In the genomic region with DNA sequence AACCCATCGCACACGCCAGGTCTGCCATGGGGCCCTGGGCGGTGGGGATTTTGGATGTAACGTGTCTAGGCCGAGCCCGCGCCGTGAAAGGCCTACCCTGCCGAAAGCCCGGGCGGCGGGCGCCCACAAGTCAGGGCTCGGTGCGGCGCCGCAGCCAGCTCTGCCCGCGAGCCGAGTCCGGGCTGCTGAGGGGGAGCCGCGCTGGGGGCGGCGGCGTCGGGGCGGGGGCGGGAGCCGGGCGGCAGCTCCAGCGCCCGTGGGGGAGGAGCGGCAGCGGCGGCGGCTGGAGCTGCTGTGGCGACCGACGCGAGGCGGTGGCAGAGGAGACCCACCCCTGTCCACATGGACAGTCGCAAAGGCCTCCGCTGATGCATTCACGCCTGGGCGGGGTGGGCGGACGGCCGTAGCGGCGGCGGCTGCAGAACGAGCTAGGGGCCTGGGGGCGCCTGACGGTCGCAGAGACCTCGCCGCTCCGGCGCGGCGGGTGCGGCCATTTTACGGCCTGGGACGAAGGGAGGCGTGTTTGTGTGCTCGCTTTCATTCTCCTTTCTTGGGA, we compare ENCODE assay signal across 8 cellular contexts. TPM values are rescaled to one million over a fixed set of nuclear protein-coding genes. Genes with fewer than 3 reads are reported as not detected.
DNase-seq lines count a peak whose midpoint lies in the region; ATAC-seq and TF ChIP-seq lines count a peak whose summit lies in the region.

A gene with protein sequence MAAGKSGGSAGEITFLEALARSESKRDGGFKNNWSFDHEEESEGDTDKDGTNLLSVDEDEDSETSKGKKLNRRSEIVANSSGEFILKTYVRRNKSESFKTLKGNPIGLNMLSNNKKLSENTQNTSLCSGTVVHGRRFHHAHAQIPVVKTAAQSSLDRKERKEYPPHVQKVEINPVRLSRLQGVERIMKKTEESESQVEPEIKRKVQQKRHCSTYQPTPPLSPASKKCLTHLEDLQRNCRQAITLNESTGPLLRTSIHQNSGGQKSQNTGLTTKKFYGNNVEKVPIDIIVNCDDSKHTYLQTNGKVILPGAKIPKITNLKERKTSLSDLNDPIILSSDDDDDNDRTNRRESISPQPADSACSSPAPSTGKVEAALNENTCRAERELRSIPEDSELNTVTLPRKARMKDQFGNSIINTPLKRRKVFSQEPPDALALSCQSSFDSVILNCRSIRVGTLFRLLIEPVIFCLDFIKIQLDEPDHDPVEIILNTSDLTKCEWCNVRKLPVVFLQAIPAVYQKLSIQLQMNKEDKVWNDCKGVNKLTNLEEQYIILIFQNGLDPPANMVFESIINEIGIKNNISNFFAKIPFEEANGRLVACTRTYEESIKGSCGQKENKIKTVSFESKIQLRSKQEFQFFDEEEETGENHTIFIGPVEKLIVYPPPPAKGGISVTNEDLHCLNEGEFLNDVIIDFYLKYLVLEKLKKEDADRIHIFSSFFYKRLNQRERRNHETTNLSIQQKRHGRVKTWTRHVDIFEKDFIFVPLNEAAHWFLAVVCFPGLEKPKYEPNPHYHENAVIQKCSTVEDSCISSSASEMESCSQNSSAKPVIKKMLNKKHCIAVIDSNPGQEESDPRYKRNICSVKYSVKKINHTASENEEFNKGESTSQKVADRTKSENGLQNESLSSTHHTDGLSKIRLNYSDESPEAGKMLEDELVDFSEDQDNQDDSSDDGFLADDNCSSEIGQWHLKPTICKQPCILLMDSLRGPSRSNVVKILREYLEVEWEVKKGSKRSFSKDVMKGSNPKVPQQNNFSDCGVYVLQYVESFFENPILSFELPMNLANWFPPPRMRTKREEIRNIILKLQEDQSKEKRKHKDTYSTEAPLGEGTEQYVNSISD (plus strand): TSS at position 273 of the 556 bp plus-strand sequence. CDS start 645 bp downstream, outside the sequence.

- no peaks in the 10 kb centered on the region for H3K27me3 ChIP-seq in suprapubic skin

- TF ChIP-seq EP300 in suprapubic skin (IDR thresholded peaks at IDR 0.05), result no peak

- H3K4me1 ChIP-seq in suprapubic skin, result peaks cover 37% of the 10 kb centered on the region

- TF ChIP-seq CTCF in omental fat pad (IDR thresholded peaks at IDR 0.05) (no peak), suprapubic skin (IDR thresholded peaks at IDR 0.05) (no peak)

- DNase-seq in ELR (ENCODE audit: low read depth) (peak; percentile 86), globus pallidus (ENCODE audit: low spot score) (peak; percentile 86), omental fat pad (ENCODE audit: low spot score) (no peak), suprapubic skin (ENCODE audit: low spot score in 2 of 2) (peak; percentile 85 to 88)
- peak; percentile 76 for DNase-seq in activated naive CD4-positive, alpha-beta T cell treated with anti-CD3 and anti-CD28 coated beads, Interleukin-2, amount 50 U/mL, for 16 hours

- H3K27ac ChIP-seq in KOPT-K1 (ENCODE audit: low read depth, low read length, poor library complexity, severe bottlenecking) (peak within 1 kb of the TSS; percentile 98), suprapubic skin (peak within 1 kb of the TSS; percentile 99)

- H3K9me3 ChIP-seq in KOPT-K1 (ENCODE audit: insufficient read depth, low read length, poor library complexity, severe bottlenecking) (no peaks in the 10 kb centered on the region), suprapubic skin (no peaks in the 10 kb centered on the region)

- 0% methylated on average over 14 of the region's 67 CpGs for WGBS in suprapubic skin

- peak; percentile 56 for ATAC-seq in GM21786 (IDR thresholded peaks at IDR 0.05; ENCODE audit: unreplicated experiment)
- peak; percentile 83 for ATAC-seq in SK-N-SH treated with all-trans-retinoic acid at 6 μM for 48 hours
- ATAC-seq in omental fat pad (ENCODE audit: low FRiP score), result peak; percentile 91

- TF ChIP-seq POLR2A in suprapubic skin (IDR thresholded peaks at IDR 0.05), result peak in 1 of 2 donors; percentile 85

- H3K4me3 ChIP-seq in suprapubic skin, result peak within 1 kb of the TSS; percentile 81

- no peaks in the 10 kb centered on the region; the same call in 1 of the 2 replicates for H3K36me3 ChIP-seq in KOPT-K1 (ENCODE audit: insufficient read depth, low read length)
- H3K36me3 ChIP-seq in suprapubic skin, result no peaks in the 10 kb centered on the region

TF ChIP-seq in SK-N-SH treated with all-trans-retinoic acid at 6 μM for 48 hours, 23 proteins besides CTCF, POLR2A, EP300 and RAD21:
- TF ChIP-seq BACH2 (CRISPR knock-in tag; IDR thresholded peaks at IDR 0.05; ENCODE audit: borderline replicate concordance), result no peak
- TF ChIP-seq ZNF565 (CRISPR knock-in tag; conservative IDR thresholded peaks at IDR 0.05; ENCODE audit: low read depth), result no peak
- TF ChIP-seq ZFP30 (CRISPR knock-in tag; IDR thresholded peaks at IDR 0.05), result no peak
- no peak for TF ChIP-seq ARNTL (CRISPR knock-in tag; IDR thresholded peaks at IDR 0.05; ENCODE audit: borderline replicate concordance, low read depth)
- TF ChIP-seq, protein P1, sequence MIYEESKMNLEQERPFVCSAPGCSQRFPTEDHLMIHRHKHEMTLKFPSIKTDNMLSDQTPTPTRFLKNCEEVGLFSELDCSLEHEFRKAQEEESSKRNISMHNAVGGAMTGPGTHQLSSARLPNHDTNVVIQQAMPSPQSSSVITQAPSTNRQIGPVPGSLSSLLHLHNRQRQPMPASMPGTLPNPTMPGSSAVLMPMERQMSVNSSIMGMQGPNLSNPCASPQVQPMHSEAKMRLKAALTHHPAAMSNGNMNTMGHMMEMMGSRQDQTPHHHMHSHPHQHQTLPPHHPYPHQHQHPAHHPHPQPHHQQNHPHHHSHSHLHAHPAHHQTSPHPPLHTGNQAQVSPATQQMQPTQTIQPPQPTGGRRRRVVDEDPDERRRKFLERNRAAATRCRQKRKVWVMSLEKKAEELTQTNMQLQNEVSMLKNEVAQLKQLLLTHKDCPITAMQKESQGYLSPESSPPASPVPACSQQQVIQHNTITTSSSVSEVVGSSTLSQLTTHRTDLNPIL (CRISPR knock-in tag; IDR thresholded peaks at IDR 0.05; ENCODE audit: low read depth), result no peak
- TF ChIP-seq PPARA (CRISPR knock-in tag; IDR thresholded peaks at IDR 0.05; ENCODE audit: borderline replicate concordance), result no peak
- TF ChIP-seq, protein P2, sequence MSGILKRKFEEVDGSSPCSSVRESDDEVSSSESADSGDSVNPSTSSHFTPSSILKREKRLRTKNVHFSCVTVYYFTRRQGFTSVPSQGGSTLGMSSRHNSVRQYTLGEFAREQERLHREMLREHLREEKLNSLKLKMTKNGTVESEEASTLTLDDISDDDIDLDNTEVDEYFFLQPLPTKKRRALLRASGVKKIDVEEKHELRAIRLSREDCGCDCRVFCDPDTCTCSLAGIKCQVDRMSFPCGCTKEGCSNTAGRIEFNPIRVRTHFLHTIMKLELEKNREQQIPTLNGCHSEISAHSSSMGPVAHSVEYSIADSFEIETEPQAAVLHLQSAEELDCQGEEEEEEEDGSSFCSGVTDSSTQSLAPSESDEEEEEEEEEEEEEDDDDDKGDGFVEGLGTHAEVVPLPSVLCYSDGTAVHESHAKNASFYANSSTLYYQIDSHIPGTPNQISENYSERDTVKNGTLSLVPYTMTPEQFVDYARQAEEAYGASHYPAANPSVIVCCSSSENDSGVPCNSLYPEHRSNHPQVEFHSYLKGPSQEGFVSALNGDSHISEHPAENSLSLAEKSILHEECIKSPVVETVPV (CRISPR knock-in tag; IDR thresholded peaks at IDR 0.05), result no peak
- TF ChIP-seq, protein P3, sequence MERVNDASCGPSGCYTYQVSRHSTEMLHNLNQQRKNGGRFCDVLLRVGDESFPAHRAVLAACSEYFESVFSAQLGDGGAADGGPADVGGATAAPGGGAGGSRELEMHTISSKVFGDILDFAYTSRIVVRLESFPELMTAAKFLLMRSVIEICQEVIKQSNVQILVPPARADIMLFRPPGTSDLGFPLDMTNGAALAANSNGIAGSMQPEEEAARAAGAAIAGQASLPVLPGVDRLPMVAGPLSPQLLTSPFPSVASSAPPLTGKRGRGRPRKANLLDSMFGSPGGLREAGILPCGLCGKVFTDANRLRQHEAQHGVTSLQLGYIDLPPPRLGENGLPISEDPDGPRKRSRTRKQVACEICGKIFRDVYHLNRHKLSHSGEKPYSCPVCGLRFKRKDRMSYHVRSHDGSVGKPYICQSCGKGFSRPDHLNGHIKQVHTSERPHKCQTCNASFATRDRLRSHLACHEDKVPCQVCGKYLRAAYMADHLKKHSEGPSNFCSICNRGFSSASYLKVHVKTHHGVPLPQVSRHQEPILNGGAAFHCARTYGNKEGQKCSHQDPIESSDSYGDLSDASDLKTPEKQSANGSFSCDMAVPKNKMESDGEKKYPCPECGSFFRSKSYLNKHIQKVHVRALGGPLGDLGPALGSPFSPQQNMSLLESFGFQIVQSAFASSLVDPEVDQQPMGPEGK (CRISPR knock-in tag; IDR thresholded peaks at IDR 0.05; ENCODE audit: borderline replicate concordance), result no peak
- TF ChIP-seq ZNF70 (CRISPR knock-in tag; IDR thresholded peaks at IDR 0.05), result no peak
- TF ChIP-seq, protein P4, sequence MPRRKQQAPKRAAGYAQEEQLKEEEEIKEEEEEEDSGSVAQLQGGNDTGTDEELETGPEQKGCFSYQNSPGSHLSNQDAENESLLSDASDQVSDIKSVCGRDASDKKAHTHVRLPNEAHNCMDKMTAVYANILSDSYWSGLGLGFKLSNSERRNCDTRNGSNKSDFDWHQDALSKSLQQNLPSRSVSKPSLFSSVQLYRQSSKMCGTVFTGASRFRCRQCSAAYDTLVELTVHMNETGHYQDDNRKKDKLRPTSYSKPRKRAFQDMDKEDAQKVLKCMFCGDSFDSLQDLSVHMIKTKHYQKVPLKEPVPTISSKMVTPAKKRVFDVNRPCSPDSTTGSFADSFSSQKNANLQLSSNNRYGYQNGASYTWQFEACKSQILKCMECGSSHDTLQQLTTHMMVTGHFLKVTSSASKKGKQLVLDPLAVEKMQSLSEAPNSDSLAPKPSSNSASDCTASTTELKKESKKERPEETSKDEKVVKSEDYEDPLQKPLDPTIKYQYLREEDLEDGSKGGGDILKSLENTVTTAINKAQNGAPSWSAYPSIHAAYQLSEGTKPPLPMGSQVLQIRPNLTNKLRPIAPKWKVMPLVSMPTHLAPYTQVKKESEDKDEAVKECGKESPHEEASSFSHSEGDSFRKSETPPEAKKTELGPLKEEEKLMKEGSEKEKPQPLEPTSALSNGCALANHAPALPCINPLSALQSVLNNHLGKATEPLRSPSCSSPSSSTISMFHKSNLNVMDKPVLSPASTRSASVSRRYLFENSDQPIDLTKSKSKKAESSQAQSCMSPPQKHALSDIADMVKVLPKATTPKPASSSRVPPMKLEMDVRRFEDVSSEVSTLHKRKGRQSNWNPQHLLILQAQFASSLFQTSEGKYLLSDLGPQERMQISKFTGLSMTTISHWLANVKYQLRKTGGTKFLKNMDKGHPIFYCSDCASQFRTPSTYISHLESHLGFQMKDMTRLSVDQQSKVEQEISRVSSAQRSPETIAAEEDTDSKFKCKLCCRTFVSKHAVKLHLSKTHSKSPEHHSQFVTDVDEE (CRISPR knock-in tag; IDR thresholded peaks at IDR 0.05), result no peak
- TF ChIP-seq RARB (CRISPR knock-in tag; IDR thresholded peaks at IDR 0.05), result no peak

RNA-seq across cellular contexts. Expression of the gene that starts here (rescaled TPM):
- total RNA-seq in omental fat pad (100 to 1,000 TPM in 2 of 4 donors, 10 to 100 TPM in 2; 88.2 to 134 (median 110) TPM), suprapubic skin (100 to 1,000 TPM in 1 of 4 donors, 10 to 100 TPM in 3; 65.1 to 176 (median 83.2) TPM)
